ENCODE assay signal across 16 cellular contexts in genomic region chr6:42026540-42026939, GRCh38. TPM values are rescaled to one million over a fixed set of nuclear protein-coding genes. Genes with fewer than 3 reads are reported as not detected.
A peak's percentile ranks its signal among the peaks of the same experiment; 100 is the strongest.
DNase-seq lines count a peak whose midpoint lies in the region; ATAC-seq and TF ChIP-seq lines count a peak whose summit lies in the region.
"Had no signal": no experiment of that assay in that cellular context is flagged by ENCODE, and none has a peak within 500 bp of the region (broad histone marks: within the 10 kb centered on the region; RNA-seq: fewer than 3 reads in every experiment).

No MANE protein-coding gene starts in this region.

- TF ChIP-seq CTCF in activated CD8-positive, alpha-beta T cell treated with anti-CD3 and anti-CD28 coated beads for 36 hours (IDR thresholded peaks at IDR 0.05) = no peak
- TF ChIP-seq CTCF in left lung (IDR thresholded peaks at IDR 0.05) (no peak), colonic mucosa (IDR thresholded peaks at IDR 0.05) (no peak)

- H3K36me3 ChIP-seq in left lung (no peaks in the 10 kb centered on the region), colonic mucosa (no peaks in the 10 kb centered on the region)
- H3K36me3 ChIP-seq: cardiac muscle cell had no signal

- in situ Hi-C loops in ACHN (cut with HindIII; ENCODE audit: low pct_ligation_motif_present, low pct_unique_long_range_greater_than_20kb, low sequenced_read_pairs) = no loop called here

- no peaks in the 10 kb centered on the region for H3K27me3 Mint-ChIP-seq in stimulated activated naive CD8-positive, alpha-beta T cell treated with anti-CD3 and anti-CD28 coated beads, Interleukin-15, Interleukin-2, amounts not matched to agents 100 ng/mL and 50 ng/mL, for 24 hours
- no peaks in the 10 kb centered on the region for H3K27me3 Mint-ChIP-seq in activated CD8-positive, alpha-beta T cell treated with anti-CD3 and anti-CD28 coated beads for 36 hours

- intact Hi-C loops in activated CD8-positive, alpha-beta T cell treated with anti-CD3 and anti-CD28 coated beads for 36 hours (cut with micrococcal nuclease) = no loop called here
- intact Hi-C loops in left lung (cut with DNase I) = no loop called here
- intact Hi-C loops in colonic mucosa (cut with DNase I) = no loop called here

- no peak overlapping the region for H3K9ac ChIP-seq in colonic mucosa (ENCODE audit: low read depth in 2 of 2, low read length in 2 of 2)

- peak overlapping the region; percentile 10 to 90 for H3K27ac ChIP-seq in left lung
- no peak overlapping the region for H3K27ac ChIP-seq in colonic mucosa
- H3K27ac ChIP-seq in caudate nucleus (ENCODE audit: low read depth, low read length) = no peak overlapping the region
- H3K27ac ChIP-seq: cardiac muscle cell, gastroesophageal sphincter had no signal

- POLR2A ChIA-PET in activated CD8-positive, alpha-beta T cell treated with anti-CD3 and anti-CD28 coated beads for 36 hours (lab: Charles Lee) = interaction anchor here (0.9 to 3.5 kb wide), 8 partner anchors 13 to 87 kb away, joined by 3 to 16 read pairs (median 4); no protein-coding TSS in a partner anchor

- peak overlapping the region; percentile 9 for H3K4me3 Mint-ChIP-seq in stimulated activated naive CD8-positive, alpha-beta T cell treated with anti-CD3 and anti-CD28 coated beads, Interleukin-15, Interleukin-2, amounts not matched to agents 100 ng/mL and 50 ng/mL, for 24 hours
- H3K4me3 Mint-ChIP-seq in activated CD8-positive, alpha-beta T cell treated with anti-CD3 and anti-CD28 coated beads for 36 hours = peak overlapping the region; percentile 71

- H3K9me3 Mint-ChIP-seq in stimulated activated naive CD8-positive, alpha-beta T cell treated with anti-CD3 and anti-CD28 coated beads, Interleukin-15, Interleukin-2, amounts not matched to agents 100 ng/mL and 50 ng/mL, for 24 hours = no peaks in the 10 kb centered on the region
- peaks cover 2% of the 10 kb centered on the region for H3K9me3 Mint-ChIP-seq in activated CD8-positive, alpha-beta T cell treated with anti-CD3 and anti-CD28 coated beads for 36 hours

- H3K4me1 ChIP-seq in left lung = peaks cover 30 to 86% of the 10 kb centered on the region in 2 donors
- H3K4me1 ChIP-seq in colonic mucosa = no peaks in the 10 kb centered on the region

- H3K9me3 ChIP-seq in left lung (no peaks in the 10 kb centered on the region), colonic mucosa (no peaks in the 10 kb centered on the region)
- H3K9me3 ChIP-seq: gastroesophageal sphincter had no signal

- peaks cover 100% of the 10 kb centered on the region for H3K4me1 Mint-ChIP-seq in stimulated activated naive CD8-positive, alpha-beta T cell treated with anti-CD3 and anti-CD28 coated beads, Interleukin-15, Interleukin-2, amounts not matched to agents 100 ng/mL and 50 ng/mL, for 24 hours (ENCODE audit: low read depth)
- H3K4me1 Mint-ChIP-seq in activated CD8-positive, alpha-beta T cell treated with anti-CD3 and anti-CD28 coated beads for 36 hours (ENCODE audit: low read depth) = peaks cover 87% of the 10 kb centered on the region

- CTCF ChIA-PET in activated CD8-positive, alpha-beta T cell treated with anti-CD3 and anti-CD28 coated beads for 36 hours (lab: Charles Lee) = interaction anchor here (1.4 kb wide), 1 partner anchor 18 kb away, joined by 3 read pairs; no protein-coding TSS in a partner anchor

- peaks cover 16% of the 10 kb centered on the region for H3K36me3 Mint-ChIP-seq in stimulated activated naive CD8-positive, alpha-beta T cell treated with anti-CD3 and anti-CD28 coated beads, Interleukin-15, Interleukin-2, amounts not matched to agents 100 ng/mL and 50 ng/mL, for 24 hours (ENCODE audit: low read depth)
- H3K36me3 Mint-ChIP-seq in activated CD8-positive, alpha-beta T cell treated with anti-CD3 and anti-CD28 coated beads for 36 hours (ENCODE audit: low read depth) = peaks cover 30% of the 10 kb centered on the region

- H3K27me3 ChIP-seq in left lung (no peaks in the 10 kb centered on the region), colonic mucosa (no peaks in the 10 kb centered on the region)
- H3K27me3 ChIP-seq: cardiac muscle cell, gastroesophageal sphincter had no signal

- no peak for DNase-seq in stimulated activated naive CD8-positive, alpha-beta T cell treated with anti-CD3 and anti-CD28 coated beads, Interleukin-15, Interleukin-2, amounts not matched to agents 100 U/mL and 50 U/mL, for 24 hours
- DNase-seq in activated CD8-positive, alpha-beta T cell treated with anti-CD3 and anti-CD28 coated beads for 36 hours = peak; percentile 59
- DNase-seq in left lung = no peak
- DNase-seq in colonic mucosa = no peak
- DNase-seq in ACHN = no peak
- DNase-seq in caudate nucleus (lab: John Stamatoyannopoulos, UW) = no peak
- DNase-seq: activated gamma-delta T cell treated with Interleukin-2 at 50 U/mL for 16 hours; DMS79; MM.1S; NCI-H2081 treated with DMSO at 0.1 percent for 48 hours; nucleus accumbens; stimulated activated CD4-positive, alpha-beta T cell treated with anti-CD3 and anti-CD28 coated beads, Interleukin-4, amount 100 ng/mL, for 4 hours had no signal

- no peak for ATAC-seq in stimulated activated naive CD8-positive, alpha-beta T cell treated with anti-CD3 and anti-CD28 coated beads, Interleukin-15, Interleukin-2, amounts not matched to agents 100 U/mL and 50 U/mL, for 24 hours
- no peak for ATAC-seq in activated CD8-positive, alpha-beta T cell treated with anti-CD3 and anti-CD28 coated beads for 36 hours
- no peak for ATAC-seq in left lung
- no peak for ATAC-seq in GM18907 (IDR thresholded peaks at IDR 0.05; ENCODE audit: unreplicated experiment)
- ATAC-seq: gastroesophageal sphincter had no signal

- H3K4me3 ChIP-seq in left lung = no peak overlapping the region
- no peak overlapping the region for H3K4me3 ChIP-seq in colonic mucosa
- H3K4me3 ChIP-seq: cardiac muscle cell, gastroesophageal sphincter had no signal

- peak overlapping the region; percentile 99 for H3K27ac Mint-ChIP-seq in stimulated activated naive CD8-positive, alpha-beta T cell treated with anti-CD3 and anti-CD28 coated beads, Interleukin-15, Interleukin-2, amounts not matched to agents 100 ng/mL and 50 ng/mL, for 24 hours
- H3K27ac Mint-ChIP-seq in activated CD8-positive, alpha-beta T cell treated with anti-CD3 and anti-CD28 coated beads for 36 hours = peak overlapping the region; percentile 98

RNA-seq across cellular contexts. Expression of gene TAF8, which starts 23.8 kb away (rescaled TPM):
- 10 to 100 TPM; 40.0 to 42.3 TPM for total RNA-seq in activated CD8-positive, alpha-beta T cell treated with anti-CD3 and anti-CD28 coated beads for 36 hours
- 10 to 100 TPM; 27.5 to 32.0 TPM for total RNA-seq in left lung
- 10 to 100 TPM; 20.5 to 21.2 TPM for total RNA-seq in colonic mucosa

Comparison
In these comparisons a context has a peak if more than half of its experiments do, and no peak if none do; other contexts are left out.
1. H3K27ac ChIP-seq: peak in left lung (2 of 2); none in colonic mucosa (single experiment) and caudate nucleus (single experiment).